ENCODE assay signal across 8 cellular contexts in the genomic region with DNA sequence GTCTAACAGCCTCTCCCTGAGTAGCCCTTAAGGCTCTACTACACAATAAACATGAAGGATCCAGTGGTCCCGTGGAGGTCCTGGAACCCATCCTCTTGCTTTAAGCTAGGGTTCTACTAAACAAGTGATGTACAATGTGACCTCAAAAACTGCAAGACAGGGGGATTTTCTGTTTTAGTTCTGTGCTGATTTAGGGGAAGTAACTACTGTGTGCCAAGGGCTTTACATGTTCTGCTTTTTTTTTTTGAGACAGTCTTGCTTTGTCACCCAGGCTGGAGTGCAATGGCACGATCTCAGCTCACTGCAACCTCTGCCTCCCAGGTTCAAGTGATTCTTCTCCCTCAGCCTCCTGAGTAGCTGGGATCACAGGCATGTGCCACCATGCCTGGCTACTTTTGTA.
A peak's percentile ranks its signal among the peaks of the same experiment; 100 is the strongest.
DNase-seq lines count a peak whose midpoint lies in the region; ATAC-seq, FAIRE-seq and TF ChIP-seq lines count a peak whose summit lies in the region.
"Not testable (repeated sequence)": the region's sequence is repeated elsewhere in the genome, so short reads cannot be mapped to it uniquely, and the experiment has no call there.

No MANE protein-coding gene starts in this region.

- not testable (repeated sequence) for H3K36me3 ChIP-seq in GM12878 (ENCODE audit: control insufficient read depth in 2 of 2, insufficient read depth in 2 of 2, low read length in 1 of 2); mucosa of descending colon (ENCODE audit: low read depth)

- intact Hi-C loops in GM12878 (cut with micrococcal nuclease; ENCODE audit: unreplicated experiment); mucosa of descending colon (cut with DNase I, micrococcal nuclease): not testable (repeated sequence)

- H3K9me3 ChIP-seq in GM12878 (replicated peaks; ENCODE audit: control insufficient read depth, insufficient read depth, low read length); mucosa of descending colon: not testable (repeated sequence)

- H3K9ac ChIP-seq in GM12878 (ENCODE audit: control insufficient read depth, insufficient read depth, low read length) = not testable (repeated sequence)

- DNase-seq in AML-193 (lab: John Stamatoyannopoulos, UW) = peak; percentile 51 to 62
- DNase-seq in MV-4-11 (lab: John Stamatoyannopoulos, UW) = peak; percentile 66
- peak; percentile 45 for DNase-seq in OCI-M1 (lab: John Stamatoyannopoulos, UW)
- not testable (repeated sequence) for DNase-seq in GM12878 (ENCODE audit: low read depth, low spot score); mucosa of descending colon

- not testable (repeated sequence) for FAIRE-seq in GM12878 (lab: Jason Lieb, UNC)

- not testable (repeated sequence) for BruUV-seq in GM12878 (replicated peaks; lab: Mats Ljungman, UMichigan)

- RAD21 ChIA-PET in GM12878 (lab: Charles Lee; ENCODE audit: unreplicated experiment) = interaction anchor here (0.7 to 3.2 kb wide), 5 partner anchors 11 to 245 kb away, joined by 3 to 13 read pairs (median 5); no protein-coding TSS in a partner anchor

- not testable (repeated sequence) for TF ChIP-seq EP300 in GM12878 (IDR thresholded peaks at IDR 0.05; ENCODE audit: borderline replicate concordance in 1 of 2, control insufficient read depth in 1 of 2, low read depth in 2 of 2, low read length in 2 of 2)

- not testable (repeated sequence) for H3K27me3 ChIP-seq in GM12878 (replicated peaks in 1 of 2; ENCODE audit: control insufficient read depth in 2 of 2, insufficient read depth in 2 of 2, low read length in 1 of 2)

- H3K27ac ChIP-seq in GM12878 (ENCODE audit: control insufficient read depth, insufficient read depth) = not testable (repeated sequence)

- not testable (repeated sequence) for TF ChIP-seq RAD21 in GM12878 (IDR thresholded peaks at IDR 0.05; ENCODE audit: insufficient read depth, low read depth, low read length)

- TF ChIP-seq POLR2A in GM12878 (IDR thresholded peaks at IDR 0.05; ENCODE audit: low read depth, low read length) = not testable (repeated sequence)

- in situ Hi-C loops in GM12878 (cut with MboI) = not testable (repeated sequence)

- ATAC-seq in GM18519 (IDR thresholded peaks at IDR 0.05; ENCODE audit: low FRiP score, unreplicated experiment) = peak; percentile 69
- ATAC-seq in HG02798 (IDR thresholded peaks at IDR 0.05; ENCODE audit: poor library complexity, unreplicated experiment) = peak; percentile 43
- ATAC-seq in HG03469 (IDR thresholded peaks at IDR 0.05; ENCODE audit: unreplicated experiment) = peak; percentile 60
- peak; percentile 59 for ATAC-seq in GM12878
- ATAC-seq in mucosa of descending colon = peak; percentile 23

- POLR2A ChIA-PET in GM12878 (lab: Charles Lee) = interaction anchor here (0.7 to 0.8 kb wide), 2 partner anchors 9 to 10 kb away, joined by 3 to 4 read pairs; no protein-coding TSS in a partner anchor

- SMC1A ChIA-PET in GM12878 (lab: Charles Lee; ENCODE audit: uncharacterized antibody, unreplicated experiment) = interaction anchor here (1.4 to 1.8 kb wide), 2 partner anchors 11 to 58 kb away, joined by 4 to 12 read pairs; no protein-coding TSS in a partner anchor

- CTCF ChIA-PET in GM12878 (lab: Yijun Ruan, JAX) = interaction anchor here (1.0 to 2.1 kb wide), 3 partner anchors 11 to 57 kb away, joined by 3 to 9 read pairs (median 6); no protein-coding TSS in a partner anchor

- not testable (repeated sequence) for H3K4me3 ChIP-seq in GM12878, mucosa of descending colon

- not testable (repeated sequence) for H2AFZ ChIP-seq in GM12878 (ENCODE audit: control insufficient read depth, low read depth, low read length)

- H3K79me2 ChIP-seq in GM12878 (ENCODE audit: control insufficient read depth, insufficient read depth, low read length) = not testable (repeated sequence)

- H3K4me2 ChIP-seq in GM12878 (ENCODE audit: control insufficient read depth, insufficient read depth) = not testable (repeated sequence)

- 0% methylated on average over 2 of the region's 2 CpGs for WGBS in GM12878 (ENCODE audit: insufficient coverage, insufficient replicate concordance, low lambda C conversion rate, missing lambda C conversion rate)

- TF ChIP-seq CTCF in GM12878 (IDR thresholded peaks at IDR 0.05 in 2 of 3, conservative IDR thresholded peaks at IDR 0.05 in 1 of 3; ENCODE audit: control insufficient read depth in 2 of 3, extremely low read depth in 1 of 3, insufficient read depth in 1 of 3, low read depth in 3 of 3, low read length in 3 of 3); mucosa of descending colon (IDR thresholded peaks at IDR 0.05): not testable (repeated sequence)

- H4K20me1 ChIP-seq in GM12878 (ENCODE audit: control insufficient read depth, insufficient read depth) = not testable (repeated sequence)

- H3K4me1 ChIP-seq in GM12878 (ENCODE audit: control insufficient read depth, insufficient read depth, low read length); mucosa of descending colon (ENCODE audit: low read depth): not testable (repeated sequence)

TF ChIP-seq in GM12878, 131 proteins besides CTCF, POLR2A, EP300 and RAD21:
- 0 out of 2 replicates have a peak, but pooled peaks have one; percentile 45 for TF ChIP-seq NBN (IDR thresholded peaks at IDR 0.05)
- TF ChIP-seq, protein P1, sequence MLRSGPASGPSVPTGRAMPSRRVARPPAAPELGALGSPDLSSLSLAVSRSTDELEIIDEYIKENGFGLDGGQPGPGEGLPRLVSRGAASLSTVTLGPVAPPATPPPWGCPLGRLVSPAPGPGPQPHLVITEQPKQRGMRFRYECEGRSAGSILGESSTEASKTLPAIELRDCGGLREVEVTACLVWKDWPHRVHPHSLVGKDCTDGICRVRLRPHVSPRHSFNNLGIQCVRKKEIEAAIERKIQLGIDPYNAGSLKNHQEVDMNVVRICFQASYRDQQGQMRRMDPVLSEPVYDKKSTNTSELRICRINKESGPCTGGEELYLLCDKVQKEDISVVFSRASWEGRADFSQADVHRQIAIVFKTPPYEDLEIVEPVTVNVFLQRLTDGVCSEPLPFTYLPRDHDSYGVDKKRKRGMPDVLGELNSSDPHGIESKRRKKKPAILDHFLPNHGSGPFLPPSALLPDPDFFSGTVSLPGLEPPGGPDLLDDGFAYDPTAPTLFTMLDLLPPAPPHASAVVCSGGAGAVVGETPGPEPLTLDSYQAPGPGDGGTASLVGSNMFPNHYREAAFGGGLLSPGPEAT (IDR thresholded peaks at IDR 0.05; ENCODE audit: low read depth) = 0 out of 2 replicates have a peak, but pooled peaks have one; percentile 18
TF ChIP-seq in GM12878: peak in this region for 2; not testable (repeated sequence) for 129.
